11 cellular contexts compared by ENCODE assay signal in the genomic region with DNA sequence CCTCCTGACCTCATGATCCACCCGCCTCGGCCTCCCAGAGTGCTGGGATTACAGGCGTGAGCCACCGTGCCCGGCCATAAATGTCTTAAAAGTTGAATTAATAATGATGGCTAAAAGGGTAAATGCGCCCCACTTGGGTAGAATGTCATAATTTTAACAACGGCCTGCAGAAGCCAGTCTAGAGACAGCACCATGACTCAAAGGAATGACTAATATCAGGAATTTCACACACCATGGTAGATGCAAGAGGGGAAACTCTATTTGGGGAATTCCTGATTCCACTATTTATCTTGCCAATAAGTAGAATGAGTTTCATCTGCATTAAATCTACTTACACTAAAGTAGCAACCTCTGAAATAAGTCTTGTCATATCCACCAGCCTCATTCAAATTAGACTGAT.
A peak's percentile ranks its signal among the peaks of the same experiment; 100 is the strongest.
DNase-seq lines count a peak whose midpoint lies in the region; ATAC-seq and TF ChIP-seq lines count a peak whose summit lies in the region.
"Had no signal": no experiment of that assay in that cellular context is flagged by ENCODE, and none has a peak within 500 bp of the region (broad histone marks: within the 10 kb centered on the region; RNA-seq: fewer than 3 reads in every experiment).

No MANE protein-coding gene starts in this region.

- H3K27ac Mint-ChIP-seq in activated T-cell treated with anti-CD3 and anti-CD28 coated beads, Interleukin-2, amount 50 U/mL, for 72 hours, result no peak overlapping the region
- H3K27ac Mint-ChIP-seq in stimulated activated naive B cell treated with anti-CD40 and anti-IgM and Interleukin-4, amounts not matched to agents 10 μg/mL and 1 μg/mL and 100 μg/mL, for 72 hours, result no peak overlapping the region
- H3K27ac Mint-ChIP-seq: brain had no signal

- H3K4me3 ChIP-seq in astrocyte of the spinal cord (ENCODE audit: low read depth, low read length), result no peak overlapping the region

- H3K27me3 Mint-ChIP-seq in activated T-cell treated with anti-CD3 and anti-CD28 coated beads, Interleukin-2, amount 50 U/mL, for 72 hours (ENCODE audit: low read depth), result peaks cover 13% of the 10 kb centered on the region
- H3K27me3 Mint-ChIP-seq in stimulated activated naive B cell treated with anti-CD40 and anti-IgM and Interleukin-4, amounts not matched to agents 10 μg/mL and 1 μg/mL and 100 μg/mL, for 72 hours, result peaks cover 2 to 3% of the 10 kb centered on the region in 2 donors
- H3K27me3 Mint-ChIP-seq: brain had no signal

- no peaks in the 10 kb centered on the region for H3K9me3 Mint-ChIP-seq in activated T-cell treated with anti-CD3 and anti-CD28 coated beads, Interleukin-2, amount 50 U/mL, for 72 hours
- H3K9me3 Mint-ChIP-seq in stimulated activated naive B cell treated with anti-CD40 and anti-IgM and Interleukin-4, amounts not matched to agents 10 μg/mL and 1 μg/mL and 100 μg/mL, for 72 hours, result no peaks in the 10 kb centered on the region

- H3K4me3 Mint-ChIP-seq in activated T-cell treated with anti-CD3 and anti-CD28 coated beads, Interleukin-2, amount 50 U/mL, for 72 hours, result peak overlapping the region in 1 of 2 donors; percentile 36
- no peak overlapping the region for H3K4me3 Mint-ChIP-seq in stimulated activated naive B cell treated with anti-CD40 and anti-IgM and Interleukin-4, amounts not matched to agents 10 μg/mL and 1 μg/mL and 100 μg/mL, for 72 hours
- H3K4me3 Mint-ChIP-seq: brain had no signal

- TF ChIP-seq CTCF in astrocyte of the spinal cord (IDR thresholded peaks at IDR 0.05; ENCODE audit: low read depth, low read length), result no peak

- H3K36me3 Mint-ChIP-seq in activated T-cell treated with anti-CD3 and anti-CD28 coated beads, Interleukin-2, amount 50 U/mL, for 72 hours (ENCODE audit: insufficient read depth in 2 of 2), result peaks cover 0 to 2% of the 10 kb centered on the region in 2 donors
- H3K36me3 Mint-ChIP-seq in stimulated activated naive B cell treated with anti-CD40 and anti-IgM and Interleukin-4, amounts not matched to agents 10 μg/mL and 1 μg/mL and 100 μg/mL, for 72 hours, result no peaks in the 10 kb centered on the region
- H3K36me3 Mint-ChIP-seq: brain had no signal

- ATAC-seq in activated T-cell treated with anti-CD3 and anti-CD28 coated beads, Interleukin-2, amount 50 U/mL, for 72 hours (replicated peaks in 1 of 2), result peak; percentile 79 to 83
- ATAC-seq in HG02973 (IDR thresholded peaks at IDR 0.05; ENCODE audit: unreplicated experiment), result peak; percentile 60
- peak; percentile 57 to 91 for ATAC-seq in stimulated activated naive B cell treated with anti-CD40 and anti-IgM and Interleukin-4, amounts not matched to agents 10 μg/mL and 1 μg/mL and 100 μg/mL, for 72 hours (replicated peaks)

- DNase-seq in activated T-cell treated with anti-CD3 and anti-CD28 coated beads, Interleukin-2, amount 50 U/mL, for 72 hours, result peak in 1 of 2 donors; percentile 4
- no peak for DNase-seq in activated T-cell treated with anti-CD3 and anti-CD28 coated beads, Interleukin-2, amount 50 U/mL, for 48 hours
- DNase-seq in astrocyte of the spinal cord (ENCODE audit: low read depth, low spot score) (peak; percentile 77), mucosa of gallbladder (ENCODE audit: low spot score) (no peak), COLO829 (ENCODE audit: low spot score) (no peak), H4 (ENCODE audit: low spot score) (no peak)
- DNase-seq in stimulated activated naive B cell treated with anti-CD40 and anti-IgM and Interleukin-4, amounts not matched to agents 10 μg/mL and 1 μg/mL and 100 μg/mL, for 72 hours, result no peak
- DNase-seq: NCI-H524, occipital lobe had no signal

- in situ Hi-C loops in astrocyte of the spinal cord (cut with HindIII; ENCODE audit: low sequenced_read_pairs), result no loop called here

- H3K4me1 Mint-ChIP-seq in activated T-cell treated with anti-CD3 and anti-CD28 coated beads, Interleukin-2, amount 50 U/mL, for 72 hours (ENCODE audit: low read depth), result peaks cover 16% of the 10 kb centered on the region
- no peaks in the 10 kb centered on the region for H3K4me1 Mint-ChIP-seq in stimulated activated naive B cell treated with anti-CD40 and anti-IgM and Interleukin-4, amounts not matched to agents 10 μg/mL and 1 μg/mL and 100 μg/mL, for 72 hours
